In genomic region chr1:152047954-152048640, GRCh38 we compare ENCODE assay signal across 8 cellular contexts. TPM values are rescaled to one million over a fixed set of nuclear protein-coding genes. Genes with fewer than 3 reads are reported as not detected.
DNase-seq lines count a peak whose midpoint lies in the region; ATAC-seq and TF ChIP-seq lines count a peak whose summit lies in the region.

No MANE protein-coding gene starts in this region.

- no peaks in the 10 kb centered on the region for H3K9me3 Mint-ChIP-seq in activated T-helper 2 cell treated with anti-CD3 and anti-CD28 coated beads, Interferon-gamma antibody, Interleukin-2, Interleukin-4, amounts not matched to agents 10 μg/mL and 5 μg/mL and 100 μg/mL, durations not matched to agents 14 hours and 24 hours and 36 hours
- H3K9me3 Mint-ChIP-seq in neural progenitor cell = no peaks in the 10 kb centered on the region

- peaks cover 7% of the 10 kb centered on the region for H3F3A ChIP-seq in neural progenitor cell (ENCODE audit: low read depth)

- H3K27ac Mint-ChIP-seq in activated T-helper 2 cell treated with anti-CD3 and anti-CD28 coated beads, Interferon-gamma antibody, Interleukin-2, Interleukin-4, amounts not matched to agents 10 μg/mL and 5 μg/mL and 100 μg/mL, durations not matched to agents 14 hours and 24 hours and 36 hours = peak overlapping the region; percentile 95
- peak overlapping the region; percentile 95 for H3K27ac Mint-ChIP-seq in neural progenitor cell

- intact Hi-C loops in activated T-helper 2 cell treated with anti-CD3 and anti-CD28 coated beads, Interferon-gamma antibody, Interleukin-2, Interleukin-4, amounts not matched to agents 10 μg/mL and 5 μg/mL and 100 μg/mL, durations not matched to agents 14 hours and 24 hours and 36 hours (cut with micrococcal nuclease) = loop anchor here (1.0 to 2.0 kb wide), 2 partner anchors 13 to 95 kb away; no protein-coding TSS in a partner anchor

- peak overlapping the region; percentile 71 for H3K4me3 Mint-ChIP-seq in activated T-helper 2 cell treated with anti-CD3 and anti-CD28 coated beads, Interferon-gamma antibody, Interleukin-2, Interleukin-4, amounts not matched to agents 10 μg/mL and 5 μg/mL and 100 μg/mL, durations not matched to agents 14 hours and 24 hours and 36 hours (ENCODE audit: low read depth)
- peak overlapping the region; percentile 74 for H3K4me3 Mint-ChIP-seq in neural progenitor cell

- H3K36me3 ChIP-seq in neural progenitor cell = no peaks in the 10 kb centered on the region
- no peaks in the 10 kb centered on the region for H3K36me3 ChIP-seq in stomach smooth muscle (ENCODE audit: control insufficient read depth in 2 of 2, insufficient read depth in 2 of 2, low read length in 2 of 2)

- ATAC-seq in GM19372 (IDR thresholded peaks at IDR 0.05; ENCODE audit: low read depth, unreplicated experiment) (peak; percentile 95), HG03521 (IDR thresholded peaks at IDR 0.05; ENCODE audit: unreplicated experiment) (peak; percentile 94)

- no peaks in the 10 kb centered on the region for H3K79me2 ChIP-seq in neural progenitor cell (ENCODE audit: low read depth)

- H3K27me3 ChIP-seq in neural progenitor cell = peaks cover 5% of the 10 kb centered on the region
- no peaks in the 10 kb centered on the region for H3K27me3 ChIP-seq in stomach smooth muscle (ENCODE audit: control insufficient read depth in 1 of 2, insufficient read depth in 2 of 2, low read length in 2 of 2)

- peak overlapping the region; percentile 62 for H3K4me2 ChIP-seq in neural progenitor cell

- H3K9me3 ChIP-seq in neural progenitor cell (ENCODE audit: low read depth) = no peaks in the 10 kb centered on the region
- no peaks in the 10 kb centered on the region for H3K9me3 ChIP-seq in stomach smooth muscle (ENCODE audit: control insufficient read depth in 2 of 2, low read length in 2 of 2)

- peak overlapping the region; percentile 95 for H2AFZ ChIP-seq in neural progenitor cell (replicated peaks)

- peak; percentile 59 for DNase-seq in COLO668 (lab: John Stamatoyannopoulos, UW; ENCODE audit: unreplicated experiment)
- DNase-seq in RPMI8226 = peak; percentile 98
- DNase-seq in activated T-helper 2 cell treated with anti-CD3 and anti-CD28 coated beads, Interferon-gamma antibody, Interleukin-2, Interleukin-4, amounts not matched to agents 10 μg/mL and 5 μg/mL and 100 μg/mL, durations not matched to agents 14 hours and 24 hours and 36 hours (ENCODE audit: low spot score) = peak; percentile 88
- DNase-seq in fibroblast of the aortic adventitia (ENCODE audit: low read depth) = peak; percentile 99
- DNase-seq in neural progenitor cell (ENCODE audit: low spot score) = peak; percentile 76

- peaks cover 14% of the 10 kb centered on the region for H3K4me1 ChIP-seq in neural progenitor cell
- H3K4me1 ChIP-seq in stomach smooth muscle (ENCODE audit: control insufficient read depth, insufficient read depth, low read length) = peaks cover 19% of the 10 kb centered on the region

- H3K9ac ChIP-seq in neural progenitor cell = no peak overlapping the region
- H3K9ac ChIP-seq in stomach smooth muscle (ENCODE audit: low read length in 2 of 2) = peak overlapping the region; percentile 36 to 86

- H3K4me1 Mint-ChIP-seq in activated T-helper 2 cell treated with anti-CD3 and anti-CD28 coated beads, Interferon-gamma antibody, Interleukin-2, Interleukin-4, amounts not matched to agents 10 μg/mL and 5 μg/mL and 100 μg/mL, durations not matched to agents 14 hours and 24 hours and 36 hours (ENCODE audit: low read depth) = peaks cover 31% of the 10 kb centered on the region
- H3K4me1 Mint-ChIP-seq in neural progenitor cell = peaks cover 17% of the 10 kb centered on the region

- H3K4me3 ChIP-seq in fibroblast of the aortic adventitia (ENCODE audit: low read depth, low read length) (peak overlapping the region; percentile 50), neural progenitor cell (peak overlapping the region; percentile 24), stomach smooth muscle (ENCODE audit: low read length in 2 of 2) (peak overlapping the region; percentile 6 to 64)

- no peaks in the 10 kb centered on the region for H4K20me1 ChIP-seq in neural progenitor cell (ENCODE audit: low read depth)

- H3K27me3 Mint-ChIP-seq in activated T-helper 2 cell treated with anti-CD3 and anti-CD28 coated beads, Interferon-gamma antibody, Interleukin-2, Interleukin-4, amounts not matched to agents 10 μg/mL and 5 μg/mL and 100 μg/mL, durations not matched to agents 14 hours and 24 hours and 36 hours (ENCODE audit: low read depth) = peaks cover 2% of the 10 kb centered on the region
- H3K27me3 Mint-ChIP-seq in neural progenitor cell (ENCODE audit: insufficient read depth, low read depth) = peaks cover 9% of the 10 kb centered on the region

- TF ChIP-seq CTCF in fibroblast of the aortic adventitia (IDR thresholded peaks at IDR 0.05; ENCODE audit: insufficient read depth, low read length) (peak; percentile 70), neural progenitor cell (IDR thresholded peaks at IDR 0.05) (peak; percentile 63)

- H3K27ac ChIP-seq in neural progenitor cell (no peak overlapping the region), stomach smooth muscle (ENCODE audit: low read length) (peak overlapping the region; percentile 98)

- no peaks in the 10 kb centered on the region for H3K36me3 Mint-ChIP-seq in activated T-helper 2 cell treated with anti-CD3 and anti-CD28 coated beads, Interferon-gamma antibody, Interleukin-2, Interleukin-4, amounts not matched to agents 10 μg/mL and 5 μg/mL and 100 μg/mL, durations not matched to agents 14 hours and 24 hours and 36 hours (ENCODE audit: low read depth)
- no peaks in the 10 kb centered on the region for H3K36me3 Mint-ChIP-seq in neural progenitor cell

RNA-seq across cellular contexts. Expression of gene S100A11, which starts 11.3 kb away (rescaled TPM):
- 277 and 295 TPM in 2 replicates for total RNA-seq in activated T-helper 2 cell treated with anti-CD3 and anti-CD28 coated beads, Interferon-gamma antibody, Interleukin-2, Interleukin-4, amounts not matched to agents 10 μg/mL and 5 μg/mL and 100 μg/mL, durations not matched to agents 14 hours and 24 hours and 36 hours
- total RNA-seq in fibroblast of the aortic adventitia (ENCODE audit: low replicate concordance) (28.9 and 381 TPM in 2 replicates), neural progenitor cell (ENCODE audit: low replicate concordance) (4.4 and 5.4 TPM in 2 replicates)

RNA-seq across cellular contexts. Expression of gene TCHHL1, which starts 40.8 kb away (rescaled TPM):
- not detected in 2 replicates for total RNA-seq in activated T-helper 2 cell treated with anti-CD3 and anti-CD28 coated beads, Interferon-gamma antibody, Interleukin-2, Interleukin-4, amounts not matched to agents 10 μg/mL and 5 μg/mL and 100 μg/mL, durations not matched to agents 14 hours and 24 hours and 36 hours
- total RNA-seq in fibroblast of the aortic adventitia (ENCODE audit: low replicate concordance) = not detected in 2 replicates
- not detected in 2 replicates for total RNA-seq in neural progenitor cell (ENCODE audit: low replicate concordance)

RNA-seq across cellular contexts. Expression of gene S100A10, which starts 54.4 kb away (rescaled TPM):
- 145 and 160 TPM in 2 replicates for total RNA-seq in activated T-helper 2 cell treated with anti-CD3 and anti-CD28 coated beads, Interferon-gamma antibody, Interleukin-2, Interleukin-4, amounts not matched to agents 10 μg/mL and 5 μg/mL and 100 μg/mL, durations not matched to agents 14 hours and 24 hours and 36 hours
- total RNA-seq in fibroblast of the aortic adventitia (ENCODE audit: low replicate concordance) (271 and 340 TPM in 2 replicates), neural progenitor cell (ENCODE audit: low replicate concordance) (0.54 and 1.1 TPM in 2 replicates)

Comparison
In these comparisons a context has a peak if more than half of its experiments do, and no peak if none do; other contexts are left out.
1. RNA of gene S100A10, which starts 54.4 kb away (total RNA-seq): 271 to 340 TPM in fibroblast of the aortic adventitia and 145 to 160 TPM in activated T-helper 2 cell treated with anti-CD3 and anti-CD28 coated beads, Interferon-gamma antibody, Interleukin-2, Interleukin-4, amounts not matched to agents 10 μg/mL and 5 μg/mL and 100 μg/mL, durations not matched to agents 14 hours and 24 hours and 36 hours; 0.54 to 1.1 TPM in neural progenitor cell; every median in the first group is over 10 times any median in the second.
2. Peak in every context shown above with its lines, with median percentiles within 50 percentile points of each other: DNase-seq and H3K4me3 ChIP-seq.